7 cellular contexts compared by ENCODE assay signal in the genomic region with DNA sequence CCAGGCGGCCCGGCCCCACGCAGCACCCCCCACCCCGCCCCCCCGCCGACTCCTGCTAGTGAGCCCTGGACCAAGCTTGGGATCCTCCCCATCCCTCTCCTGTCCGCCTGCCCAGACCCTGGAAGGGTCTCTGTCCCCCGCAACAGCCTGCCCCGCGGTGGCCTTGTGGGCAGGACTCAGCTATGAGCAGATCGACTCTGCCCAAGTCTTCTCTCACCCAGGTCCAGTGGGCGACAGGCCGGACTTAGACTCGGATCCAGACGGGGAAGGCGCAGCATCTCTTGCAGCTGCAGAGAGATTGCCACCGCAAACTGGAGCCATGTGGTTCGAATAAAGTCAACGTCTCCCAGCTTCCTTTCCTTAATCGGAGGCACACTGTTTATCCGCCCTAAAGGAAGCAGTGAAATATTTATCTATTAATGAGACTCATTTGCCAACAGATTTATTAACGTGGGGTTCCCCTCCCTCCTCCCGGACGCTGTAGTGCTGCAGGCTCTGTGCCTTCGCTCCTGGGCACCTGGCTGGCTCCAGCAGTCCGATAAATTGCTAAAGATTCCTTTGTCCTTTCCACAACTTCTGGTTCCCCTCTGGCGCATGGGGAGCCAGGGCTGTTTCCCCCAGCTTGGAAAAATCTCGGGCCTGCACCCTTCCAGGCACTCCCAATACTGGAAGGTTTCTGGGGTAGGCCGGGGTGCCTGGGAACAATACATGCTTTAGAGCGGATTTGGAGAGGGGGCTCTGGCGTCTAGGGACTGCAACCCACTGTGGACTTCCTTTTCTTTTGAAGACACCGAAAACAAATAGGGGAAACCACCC. TPM values are rescaled to one million over a fixed set of nuclear protein-coding genes. Genes with fewer than 3 reads are reported as not detected.
DNase-seq lines count a peak whose midpoint lies in the region; ATAC-seq lines count a peak whose summit lies in the region.
"Had no signal": no experiment of that assay in that cellular context is flagged by ENCODE, and none has a peak within 500 bp of the region (broad histone marks: within the 10 kb centered on the region; RNA-seq: fewer than 3 reads in every experiment).

No MANE protein-coding gene starts in this region.

- H3K4me1 Mint-ChIP-seq in CD8-positive, alpha-beta memory T cell = peaks cover 40 to 64% (median 54%) of the 10 kb centered on the region in 3 donors
- peaks cover 22% of the 10 kb centered on the region for H3K4me1 Mint-ChIP-seq in activated CD4-positive, alpha-beta memory T cell treated with anti-CD3 and anti-CD28 coated beads, Interleukin-2, amount 10 ng/mL, durations not matched to agents 7 days and 5 days
- peaks cover 22 to 44% (median 43%) of the 10 kb centered on the region in 3 donors for H3K4me1 Mint-ChIP-seq in naive B cell

- H3K9ac ChIP-seq in trophoblast cell (ENCODE audit: low read length) = no peak overlapping the region

- no peak overlapping the region for H4K91ac ChIP-seq in trophoblast cell (ENCODE audit: low read depth, low read length)

- no peak overlapping the region for H2AFZ ChIP-seq in trophoblast cell (ENCODE audit: insufficient read depth, low read length, poor library complexity)

- no peak overlapping the region for H3K27ac ChIP-seq in CD8-positive, alpha-beta memory T cell (ENCODE audit: low read depth, low read length)
- H3K27ac ChIP-seq in trophoblast cell (ENCODE audit: low read depth, low read length) = no peak overlapping the region

- WGBS in trophoblast cell (ENCODE audit: extremely low coverage, insufficient coverage, insufficient read length) = no CpG with 5 or more reads among the region's 32 CpGs

- H3K18ac ChIP-seq in trophoblast cell (ENCODE audit: low read length) = no peak overlapping the region

- H3K4ac ChIP-seq in trophoblast cell (ENCODE audit: low read depth, low read length) = no peak overlapping the region

- no peak for ATAC-seq in naive B cell (ENCODE audit: low read depth in 2 of 2)
- no peak for ATAC-seq in GM21447 (IDR thresholded peaks at IDR 0.05; ENCODE audit: unreplicated experiment)
- ATAC-seq in GM21526 (IDR thresholded peaks at IDR 0.05; ENCODE audit: low FRiP score, unreplicated experiment) = no peak

- no peak overlapping the region for H3K23ac ChIP-seq in trophoblast cell (ENCODE audit: low read length)

- no peak overlapping the region for H2BK5ac ChIP-seq in trophoblast cell (ENCODE audit: low read depth, low read length, poor library complexity)

- H3K9me3 Mint-ChIP-seq in CD8-positive, alpha-beta memory T cell = peaks cover 0 to 12% (median 0%) of the 10 kb centered on the region in 5 donors
- H3K9me3 Mint-ChIP-seq in activated CD4-positive, alpha-beta memory T cell treated with anti-CD3 and anti-CD28 coated beads, Interleukin-2, amount 10 ng/mL, durations not matched to agents 7 days and 5 days = no peaks in the 10 kb centered on the region
- H3K9me3 Mint-ChIP-seq in naive B cell = peaks cover 0 to 32% (median 5%) of the 10 kb centered on the region in 7 donors

- no peak overlapping the region for H3K14ac ChIP-seq in trophoblast cell (ENCODE audit: low read length)

- no peak overlapping the region for H4K12ac ChIP-seq in trophoblast cell (ENCODE audit: low read depth, low read length)

- no peaks in the 10 kb centered on the region for H3K36me3 ChIP-seq in CD8-positive, alpha-beta memory T cell (ENCODE audit: insufficient read depth, low read length)
- H3K36me3 ChIP-seq in trophoblast cell (ENCODE audit: control insufficient read depth in 1 of 2, insufficient read depth in 2 of 2, low read length in 2 of 2) = no peaks in the 10 kb centered on the region

- no peak overlapping the region for H2BK120ac ChIP-seq in trophoblast cell (ENCODE audit: insufficient read depth, low read length, poor library complexity)

- peak overlapping the region in 6 of 7 donors; percentile 14 to 83 (median 52) for H3K4me3 Mint-ChIP-seq in CD8-positive, alpha-beta memory T cell
- H3K4me3 Mint-ChIP-seq in activated CD4-positive, alpha-beta memory T cell treated with anti-CD3 and anti-CD28 coated beads, Interleukin-2, amount 10 ng/mL, durations not matched to agents 7 days and 5 days = peak overlapping the region; percentile 27
- H3K4me3 Mint-ChIP-seq in naive B cell = peak overlapping the region in 7 of 8 donors; percentile 12 to 79 (median 73)

- H3K9me3 ChIP-seq in CD8-positive, alpha-beta memory T cell (ENCODE audit: low read length) = no peaks in the 10 kb centered on the region
- peaks cover 53% of the 10 kb centered on the region for H3K9me3 ChIP-seq in trophoblast cell (ENCODE audit: insufficient read depth, low read depth, low read length)

- H3K4me3 ChIP-seq in CD8-positive, alpha-beta memory T cell (ENCODE audit: low read length) = no peak overlapping the region
- H3K4me3 ChIP-seq in trophoblast cell (ENCODE audit: low read depth, low read length) = no peak overlapping the region

- POLR2A ChIA-PET in CD8-positive, alpha-beta memory T cell (lab: Charles Lee) = no interaction called here
- POLR2A ChIA-PET in activated CD4-positive, alpha-beta memory T cell treated with anti-CD3 and anti-CD28 coated beads, Interleukin-2, amount 10 ng/mL, durations not matched to agents 7 days and 5 days (lab: Charles Lee) = no interaction called here

- H2AK5ac ChIP-seq in trophoblast cell (ENCODE audit: low read length) = no peak overlapping the region

- H3K27me3 Mint-ChIP-seq in CD8-positive, alpha-beta memory T cell = peaks cover 84 to 88% of the 10 kb centered on the region in 2 donors
- H3K27me3 Mint-ChIP-seq in activated CD4-positive, alpha-beta memory T cell treated with anti-CD3 and anti-CD28 coated beads, Interleukin-2, amount 10 ng/mL, durations not matched to agents 7 days and 5 days = peaks cover 87% of the 10 kb centered on the region
- H3K27me3 Mint-ChIP-seq in naive B cell = peaks cover 50 to 81% (median 59%) of the 10 kb centered on the region in 3 donors

- peaks cover 1% of the 10 kb centered on the region for H3K79me2 ChIP-seq in trophoblast cell (ENCODE audit: control insufficient read depth, insufficient read depth, low read length, poor library complexity)

- H3K27me3 ChIP-seq in CD8-positive, alpha-beta memory T cell (ENCODE audit: insufficient read depth, low read length, poor library complexity, severe bottlenecking) = peaks cover 85% of the 10 kb centered on the region
- peaks cover 94% of the 10 kb centered on the region for H3K27me3 ChIP-seq in trophoblast cell (ENCODE audit: insufficient read depth, low read length)

- no peak overlapping the region for H4K8ac ChIP-seq in trophoblast cell (ENCODE audit: low read depth, low read length)

- no peaks in the 10 kb centered on the region for H3K79me1 ChIP-seq in trophoblast cell (ENCODE audit: low read length)

- H3K27ac Mint-ChIP-seq in CD8-positive, alpha-beta memory T cell = peak overlapping the region in 4 of 8 donors; percentile 55 to 97 (median 77)
- H3K27ac Mint-ChIP-seq in activated CD4-positive, alpha-beta memory T cell treated with anti-CD3 and anti-CD28 coated beads, Interleukin-2, amount 10 ng/mL, durations not matched to agents 7 days and 5 days = peak overlapping the region; percentile 48
- peak overlapping the region in 4 of 6 donors; percentile 88 to 98 (median 92) for H3K27ac Mint-ChIP-seq in naive B cell

- H2BK12ac ChIP-seq in trophoblast cell (ENCODE audit: low read length) = no peak overlapping the region

- no peak for DNase-seq in CD8-positive, alpha-beta memory T cell
- no peak for DNase-seq in activated CD4-positive, alpha-beta memory T cell treated with anti-CD3 and anti-CD28 coated beads, Interleukin-2, amount 10 ng/mL, durations not matched to agents 7 days and 5 days
- DNase-seq in naive B cell (no peak), trophoblast cell (no peak)

- CTCF ChIA-PET in CD8-positive, alpha-beta memory T cell (lab: Charles Lee) = interaction anchor here (1.1 to 2.8 kb wide), 7 partner anchors 9 to 1265 kb away, joined by 3 to 9 read pairs (median 4); partner anchors contain the start of gene HOXA9
- CTCF ChIA-PET in activated CD4-positive, alpha-beta memory T cell treated with anti-CD3 and anti-CD28 coated beads, Interleukin-2, amount 10 ng/mL, durations not matched to agents 7 days and 5 days (lab: Charles Lee) = interaction anchor here (1.3 kb wide), 1 partner anchor 39 kb away, joined by 6 read pairs; no protein-coding TSS in a partner anchor

- no peak overlapping the region for H3K4me2 ChIP-seq in trophoblast cell (ENCODE audit: low read length)

- peaks cover 0 to 2% (median 0%) of the 10 kb centered on the region in 3 donors for H3K36me3 Mint-ChIP-seq in CD8-positive, alpha-beta memory T cell
- H3K36me3 Mint-ChIP-seq in activated CD4-positive, alpha-beta memory T cell treated with anti-CD3 and anti-CD28 coated beads, Interleukin-2, amount 10 ng/mL, durations not matched to agents 7 days and 5 days (ENCODE audit: low read depth) = peaks cover 3% of the 10 kb centered on the region
- peaks cover 0 to 15% of the 10 kb centered on the region in 2 donors for H3K36me3 Mint-ChIP-seq in naive B cell

- peaks cover 37% of the 10 kb centered on the region for H3K4me1 ChIP-seq in CD8-positive, alpha-beta memory T cell (ENCODE audit: insufficient read depth, low read length)
- peaks cover 4 to 9% of the 10 kb centered on the region in 2 experiments for H3K4me1 ChIP-seq in trophoblast cell (ENCODE audit: control insufficient read depth in 1 of 2, insufficient read depth in 2 of 2, low read length in 2 of 2)

RNA-seq across cellular contexts. Expression of gene HOXA7, which starts 0.6 kb away (rescaled TPM):
- total RNA-seq in CD8-positive, alpha-beta memory T cell = not detected
- not detected for polyA plus RNA-seq in CD8-positive, alpha-beta memory T cell
- not detected for total RNA-seq in activated CD4-positive, alpha-beta memory T cell treated with anti-CD3 and anti-CD28 coated beads, Interleukin-2, amount 10 ng/mL, durations not matched to agents 7 days and 5 days
- not detected for polyA plus RNA-seq in naive B cell (ENCODE audit: low read depth in 6 of 6)
- not detected in 2 replicates for polyA plus RNA-seq in trophoblast cell (2013)
- total RNA-seq: T-helper 1 cell treated with Interleukin-12 subunit alpha and Interleukin-12 subunit beta and Interleukin-4 antibody, amounts not matched to agents 30 ng/mL and 1 ng/mL, for 36 hours had no signal

RNA-seq across cellular contexts. Expression of gene HOXA3, which starts 4.7 kb away (rescaled TPM):
- not detected for total RNA-seq in CD8-positive, alpha-beta memory T cell
- not detected for polyA plus RNA-seq in CD8-positive, alpha-beta memory T cell
- not detected for total RNA-seq in activated CD4-positive, alpha-beta memory T cell treated with anti-CD3 and anti-CD28 coated beads, Interleukin-2, amount 10 ng/mL, durations not matched to agents 7 days and 5 days
- not detected for polyA plus RNA-seq in naive B cell (ENCODE audit: low read depth in 6 of 6)
- not detected in 2 replicates for polyA plus RNA-seq in trophoblast cell (2013)
- total RNA-seq: T-helper 1 cell treated with Interleukin-12 subunit alpha and Interleukin-12 subunit beta and Interleukin-4 antibody, amounts not matched to agents 30 ng/mL and 1 ng/mL, for 36 hours had no signal

RNA-seq across cellular contexts. Expression of gene HOXA9, which starts 8.2 kb away (rescaled TPM):
- not detected for total RNA-seq in CD8-positive, alpha-beta memory T cell
- not detected for polyA plus RNA-seq in CD8-positive, alpha-beta memory T cell
- total RNA-seq in activated CD4-positive, alpha-beta memory T cell treated with anti-CD3 and anti-CD28 coated beads, Interleukin-2, amount 10 ng/mL, durations not matched to agents 7 days and 5 days = not detected
- polyA plus RNA-seq in naive B cell (ENCODE audit: low read depth in 6 of 6) = not detected
- 1.2 and 1.5 TPM in 2 replicates for polyA plus RNA-seq in trophoblast cell (2013)
- total RNA-seq: T-helper 1 cell treated with Interleukin-12 subunit alpha and Interleukin-12 subunit beta and Interleukin-4 antibody, amounts not matched to agents 30 ng/mL and 1 ng/mL, for 36 hours had no signal

RNA-seq across cellular contexts. Expression of gene HOXA6, which starts 9.5 kb away (rescaled TPM):
- total RNA-seq in CD8-positive, alpha-beta memory T cell = not detected
- not detected for polyA plus RNA-seq in CD8-positive, alpha-beta memory T cell
- not detected for total RNA-seq in activated CD4-positive, alpha-beta memory T cell treated with anti-CD3 and anti-CD28 coated beads, Interleukin-2, amount 10 ng/mL, durations not matched to agents 7 days and 5 days
- polyA plus RNA-seq in naive B cell (ENCODE audit: low read depth in 6 of 6) = not detected
- not detected in 2 replicates for polyA plus RNA-seq in trophoblast cell (2013)
- total RNA-seq: T-helper 1 cell treated with Interleukin-12 subunit alpha and Interleukin-12 subunit beta and Interleukin-4 antibody, amounts not matched to agents 30 ng/mL and 1 ng/mL, for 36 hours had no signal

RNA-seq across cellular contexts. Expression of gene HOXA5, which starts 13.6 kb away (rescaled TPM):
- total RNA-seq in CD8-positive, alpha-beta memory T cell = not detected
- not detected for polyA plus RNA-seq in CD8-positive, alpha-beta memory T cell
- total RNA-seq in activated CD4-positive, alpha-beta memory T cell treated with anti-CD3 and anti-CD28 coated beads, Interleukin-2, amount 10 ng/mL, durations not matched to agents 7 days and 5 days = not detected
- not detected for polyA plus RNA-seq in naive B cell (ENCODE audit: low read depth in 6 of 6)
- not detected in 2 replicates for polyA plus RNA-seq in trophoblast cell (2013)
- total RNA-seq: T-helper 1 cell treated with Interleukin-12 subunit alpha and Interleukin-12 subunit beta and Interleukin-4 antibody, amounts not matched to agents 30 ng/mL and 1 ng/mL, for 36 hours had no signal
